16 cellular contexts compared by ENCODE assay signal in genomic region chr15:92149469-92149868, GRCh38.
DNase-seq lines count a peak whose midpoint lies in the region; ATAC-seq, FAIRE-seq and TF ChIP-seq lines count a peak whose summit lies in the region.
"Had no signal": no experiment of that assay in that cellular context is flagged by ENCODE, and none has a peak within 500 bp of the region (broad histone marks: within the 10 kb centered on the region; RNA-seq: fewer than 3 reads in every experiment).

No MANE protein-coding gene starts in this region.

- no peaks in the 10 kb centered on the region for H3K27me3 ChIP-seq in RWPE2 (ENCODE audit: insufficient read depth, poor library complexity, severe bottlenecking)

- H3K27ac ChIP-seq in RWPE2 (ENCODE audit: poor library complexity, severe bottlenecking), result no peak overlapping the region
- H3K27ac ChIP-seq: A549, C4-2B, HL-60 had no signal

- H3K4me1 ChIP-seq in RWPE2 (ENCODE audit: insufficient read depth, poor library complexity, severe bottlenecking), result no peaks in the 10 kb centered on the region
- H3K4me1 ChIP-seq: A549 had no signal

- no peak for ATAC-seq in RWPE2 (ENCODE audit: low read depth)
- ATAC-seq in sciatic nerve, result peak; percentile 78
- ATAC-seq: A549, K562 had no signal

- DNase-seq in AG20443 (ENCODE audit: low spot score) (peak; percentile 31), RWPE2 (ENCODE audit: low spot score) (peak; percentile 38), fibroblast of mammary gland (ENCODE audit: low read depth) (peak; percentile 44), sciatic nerve (ENCODE audit: low spot score) (no peak), GM12892 (ENCODE audit: insufficient read length) (no peak), T1000 (lab: John Stamatoyannopoulos, UW) (no peak), NCI-H510A treated with DMSO at 0.1 percent for 48 hours (lab: John Stamatoyannopoulos, UW) (no peak)
- DNase-seq: CD4-positive, alpha-beta memory T cell; DMS79; EL; HCEC 1CT had no signal

- no peak for FAIRE-seq in GM12892 (lab: Jason Lieb, UNC)
- FAIRE-seq: G401.6, K562 had no signal

- no peak overlapping the region for H3K4me3 ChIP-seq in RWPE2 (ENCODE audit: severe bottlenecking)
- H3K4me3 ChIP-seq in fibroblast of mammary gland (ENCODE audit: control insufficient read depth, low read depth, low read length), result no peak overlapping the region
- H3K4me3 ChIP-seq: A549, K562 had no signal

- no peaks in the 10 kb centered on the region for H3K9me3 ChIP-seq in RWPE2 (ENCODE audit: severe bottlenecking)
- H3K9me3 ChIP-seq: A549 had no signal

- 0 out of 2 replicates have a peak, but pooled peaks cover 6% of the 10 kb centered on the region for H3K36me3 ChIP-seq in RWPE2 (ENCODE audit: low read depth)

- TF ChIP-seq CTCF in RWPE2 (IDR thresholded peaks at IDR 0.05; ENCODE audit: poor library complexity, severe bottlenecking) (no peak), fibroblast of mammary gland (conservative IDR thresholded peaks at IDR 0.05; ENCODE audit: control insufficient read depth, insufficient read depth, low read depth, low read length) (no peak)

- intact Hi-C loops in sciatic nerve (cut with DNase I), result no loop called here

- no peak for TF ChIP-seq POLR2A in GM12892 (IDR thresholded peaks at IDR 0.05; ENCODE audit: low read depth, low read length)

Comparison
In these comparisons a context has a peak if more than half of its experiments do, and no peak if none do; other contexts are left out.
1. DNase-seq: peak in AG20443 (single experiment), RWPE2 (single experiment) and fibroblast of mammary gland (single experiment); none in sciatic nerve (single experiment), GM12892 (single experiment), T1000 (single experiment) and NCI-H510A treated with DMSO at 0.1 percent for 48 hours (single experiment).